In the genomic region with DNA sequence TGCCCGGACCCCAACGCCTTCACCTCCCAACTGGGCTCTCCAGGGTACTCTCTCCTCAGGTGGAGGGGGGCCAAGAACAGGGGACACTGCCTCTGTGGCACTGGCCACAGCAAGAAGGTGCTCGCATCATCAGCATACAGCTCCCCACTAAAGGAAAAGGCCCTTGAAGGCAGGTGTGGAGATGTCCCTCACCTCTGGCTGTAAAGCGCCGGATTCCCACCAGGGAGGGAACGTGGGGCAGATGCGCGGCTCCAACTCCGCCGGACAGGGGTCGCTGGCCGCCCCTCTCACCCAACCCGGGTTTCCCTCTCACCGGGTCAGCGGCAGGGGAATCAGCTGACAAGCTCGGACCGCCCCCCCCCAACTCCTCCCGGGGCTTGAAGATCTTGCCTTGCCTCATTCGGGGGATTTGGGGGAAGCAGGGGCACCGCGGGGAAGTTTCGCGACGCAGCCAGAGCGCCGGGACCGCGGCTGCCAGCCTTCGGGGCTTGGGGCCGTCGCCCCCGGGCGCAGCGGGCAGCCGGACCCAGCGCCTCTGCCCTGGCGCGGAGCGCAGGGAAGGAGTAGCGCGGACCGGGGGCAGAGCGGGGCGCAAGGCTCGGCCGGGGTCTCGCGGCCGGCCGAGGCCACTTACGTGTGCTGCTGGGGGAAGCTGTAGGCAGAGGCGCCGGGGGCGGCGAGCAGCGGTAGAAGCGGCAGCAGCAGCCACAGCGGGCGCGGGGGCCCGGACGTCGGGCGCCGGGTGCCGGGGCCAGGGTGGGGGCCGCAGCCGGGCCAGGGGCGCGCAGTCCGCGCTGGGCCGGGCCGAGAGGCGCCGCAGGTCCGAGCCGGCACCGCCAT, we compare ENCODE assay signal across 9 cellular contexts. TPM values are rescaled to one million over a fixed set of nuclear protein-coding genes. Genes with fewer than 3 reads are reported as not detected.
A peak's percentile ranks its signal among the peaks of the same experiment; 100 is the strongest.
DNase-seq lines count a peak whose midpoint lies in the region; ATAC-seq, FAIRE-seq and TF ChIP-seq lines count a peak whose summit lies in the region.
"Had no signal": no experiment of that assay in that cellular context is flagged by ENCODE, and none has a peak within 500 bp of the region (broad histone marks: within the 10 kb centered on the region; RNA-seq: fewer than 3 reads in every experiment).

No MANE protein-coding gene starts in this region.

- H3K36me3 ChIP-seq in mammary epithelial cell (ENCODE audit: insufficient read depth, low read length) (no peaks in the 10 kb centered on the region), muscle layer of colon (ENCODE audit: insufficient read depth, low read length) (no peaks in the 10 kb centered on the region)

- H3K4me2 ChIP-seq in A549 (peak overlapping the region; percentile 94), mammary epithelial cell (ENCODE audit: insufficient read depth, low read depth, low read length) (peak overlapping the region; percentile 68)

- ATAC-seq in A549 (peak in 1 of 2 experiments; percentile 8; a peak in 2 of 6 replicates), HG02970 (IDR thresholded peaks at IDR 0.05; ENCODE audit: low FRiP score, unreplicated experiment) (no peak), HG03045 (IDR thresholded peaks at IDR 0.05; ENCODE audit: unreplicated experiment) (no peak)

- no TSS peak for BruUV-seq in mammary epithelial cell (replicated peaks; lab: Mats Ljungman, UMichigan)

- DNase-seq in A549 (ENCODE audit: low read depth in 1 of 2, low spot score in 1 of 2) (no peak), HFF-Myc (ENCODE audit: extremely low read depth, low read depth) (no peak), mammary epithelial cell (no peak), MV-4-11 (lab: John Stamatoyannopoulos, UW) (no peak), NCI-H1092 (lab: John Stamatoyannopoulos, UW) (no peak)

- TF ChIP-seq RAD21 in A549 (conservative IDR thresholded peaks at IDR 0.05 in 1 of 2, IDR thresholded peaks at IDR 0.05 in 1 of 2): no peak

- intact Hi-C loops in mammary epithelial cell (cut with micrococcal nuclease): no loop called here

- dilution Hi-C loops in mammary epithelial cell (cut with HindIII; ENCODE audit: low sequenced_read_pairs): no loop called here

- no peak for TF ChIP-seq CTCF in A549 (IDR thresholded peaks at IDR 0.05)
- TF ChIP-seq CTCF in HFF-Myc (IDR thresholded peaks at IDR 0.05; ENCODE audit: low read depth, low read length, missing control alignments): no peak
- no peak for TF ChIP-seq CTCF in mammary epithelial cell (conservative IDR thresholded peaks at IDR 0.05 in 1 of 2, IDR thresholded peaks at IDR 0.05 in 1 of 2; ENCODE audit: extremely low read depth in 1 of 2, insufficient read depth in 1 of 2, low read depth in 1 of 2, low read length in 2 of 2)

- POLR2A ChIA-PET in A549 (lab: Yijun Ruan, JAX): no interaction called here

- H3K27ac ChIP-seq in A549: peak overlapping the region; percentile 57 to 80; a peak in 5 of 6 replicates
- no peak overlapping the region for H3K27ac ChIP-seq in mammary epithelial cell (ENCODE audit: insufficient read depth, low read depth, low read length)
- H3K27ac ChIP-seq in muscle layer of colon (ENCODE audit: low read depth, low read length): no peak overlapping the region

- H3K4me3 ChIP-seq in A549 (peak overlapping the region; percentile 67), HFF-Myc (replicated peaks; ENCODE audit: low read depth, low read length) (peak overlapping the region; percentile 17; the same call in 1 of the 2 replicates), mammary epithelial cell (replicated peaks in 1 of 3; ENCODE audit: insufficient read depth in 1 of 3, low read depth in 2 of 3, low read length in 3 of 3) (peak overlapping the region in 1 of 3 experiments; percentile 2), muscle layer of colon (ENCODE audit: low read depth in 1 of 2, low read length in 2 of 2) (peak overlapping the region; percentile 50 to 56)

- no peaks in the 10 kb centered on the region for H3K9me3 ChIP-seq in A549
- H3K9me3 ChIP-seq in mammary epithelial cell (replicated peaks; ENCODE audit: insufficient read depth, low read length): no peaks in the 10 kb centered on the region
- no peaks in the 10 kb centered on the region for H3K9me3 ChIP-seq in muscle layer of colon (ENCODE audit: low read length)

- H3K4me1 ChIP-seq in A549: 0 out of 3 replicates have a peak, but pooled peaks cover 3% of the 10 kb centered on the region
- H3K4me1 ChIP-seq in mammary epithelial cell (ENCODE audit: insufficient read depth, low read length): peaks cover 3% of the 10 kb centered on the region
- peaks cover 5% of the 10 kb centered on the region for H3K4me1 ChIP-seq in muscle layer of colon (ENCODE audit: insufficient read depth, low read length)

- no peaks in the 10 kb centered on the region for H3K79me2 ChIP-seq in mammary epithelial cell (ENCODE audit: insufficient read depth, low read length)

- 29% methylated on average over 4 of the region's 79 CpGs for WGBS in A549 (ENCODE audit: missing lambda C conversion rate)
- 15% methylated on average over 11 of the region's 79 CpGs for WGBS in mammary epithelial cell (ENCODE audit: low coverage, missing lambda C conversion rate)

- H2AFZ ChIP-seq in mammary epithelial cell (ENCODE audit: low read depth, low read length): peak overlapping the region; percentile 18

- no peaks in the 10 kb centered on the region for H4K20me1 ChIP-seq in mammary epithelial cell (ENCODE audit: insufficient read depth, low read length)

- no peak for TF ChIP-seq POLR2A in A549 (IDR thresholded peaks at IDR 0.05; ENCODE audit: low read length)

- TF ChIP-seq EP300 in A549 (IDR thresholded peaks at IDR 0.05): no peak

- FAIRE-seq in A549 (lab: Jason Lieb, UNC): no peak
- FAIRE-seq: GM12891 had no signal

- H3K27me3 ChIP-seq in mammary epithelial cell (ENCODE audit: insufficient read depth, low read length) (peaks cover 22% of the 10 kb centered on the region), muscle layer of colon (ENCODE audit: control insufficient read depth in 1 of 2, insufficient read depth in 2 of 2, low read length in 2 of 2) (peaks cover 6 to 25% of the 10 kb centered on the region in 2 donors)

- in situ Hi-C loops in mammary epithelial cell (cut with MboI; ENCODE audit: low sequenced_read_pairs in 2 of 2): no loop called here

- CTCF ChIA-PET in A549 (lab: Yijun Ruan, JAX): interaction anchor here (0.6 kb wide), 1 partner anchor 156 kb away, joined by 3 read pairs; no protein-coding TSS in a partner anchor
- CTCF ChIA-PET in mammary epithelial cell (lab: Charles Lee; ENCODE audit: low non-redundant PET): no interaction called here

- H3K9ac ChIP-seq in mammary epithelial cell (ENCODE audit: insufficient read depth, low read length) (no peak overlapping the region), muscle layer of colon (ENCODE audit: low read length) (no peak overlapping the region)

TF ChIP-seq in A549, 52 proteins besides CTCF, POLR2A, EP300 and RAD21:
- TF ChIP-seq JUN (IDR thresholded peaks at IDR 0.05) (no peak), ZNF302 (CRISPR knock-in tag; IDR thresholded peaks at IDR 0.05) (no peak), MAFK (IDR thresholded peaks at IDR 0.05; ENCODE audit: partially characterized antibody) (no peak), ZFP36 (IDR thresholded peaks at IDR 0.05; ENCODE audit: borderline replicate concordance, partially characterized antibody) (no peak), FOXS1 (CRISPR knock-in tag; IDR thresholded peaks at IDR 0.05) (no peak), TP53 (CRISPR knock-in tag; IDR thresholded peaks at IDR 0.05) (no peak), HOXB5 (CRISPR knock-in tag; IDR thresholded peaks at IDR 0.05) (no peak), SREBF2 (IDR thresholded peaks at IDR 0.05) (no peak), HOXB13 (CRISPR knock-in tag; IDR thresholded peaks at IDR 0.05; ENCODE audit: low read depth) (no peak), EHMT2 (IDR thresholded peaks at IDR 0.05; ENCODE audit: low read depth) (no peak), NFE2L2 (conservative IDR thresholded peaks at IDR 0.05; ENCODE audit: low read length) (no peak), PHF8 (IDR thresholded peaks at IDR 0.05; ENCODE audit: borderline replicate concordance, low read depth) (no peak), KDM5A (IDR thresholded peaks at IDR 0.05) (no peak)

RNA-seq across cellular contexts. Expression of a gene that starts 0.6 kb away (rescaled TPM):
- polyA plus RNA-seq in A549 (2011; rRNA removed): 0.21 and 0.22 TPM in 2 replicates
- 0.20 and 0.21 TPM in 2 replicates for polyA plus RNA-seq in A549 (2012; cell fraction: cytosol; rRNA removed)
- 0.65 and 0.67 TPM in 2 replicates for polyA plus RNA-seq in A549 (2012; cell fraction: nucleus; rRNA removed)
- polyA plus RNA-seq in A549 (2017; fragmentation: RNase III; extraction: RNeasy Plus Mini Kit Qiagen cat#74134 plus additional on column Dnase treatment): 0.41 to 0.75 TPM (median 0.55 TPM) in 3 replicates
- 0.58 TPM in 1 of 2 replicates, not detected in the other for polyA minus RNA-seq in A549 (2011; rRNA and poly(A)+ RNA removed)
- total RNA-seq in mammary epithelial cell: under 1 TPM in 1 of 2 donors, not detected in 1; 0.16 TPM
- polyA plus RNA-seq in mammary epithelial cell: 0.03 TPM
- polyA minus RNA-seq in mammary epithelial cell: not detected

Comparison
In these comparisons a context has a peak if more than half of its experiments do, and no peak if none do; other contexts are left out.
1. H3K27ac ChIP-seq: peak in A549 (2 of 2); none in mammary epithelial cell (single experiment) and muscle layer of colon (single experiment).